Comparison of ENCODE assay signal across 8 cellular contexts in the genomic region with DNA sequence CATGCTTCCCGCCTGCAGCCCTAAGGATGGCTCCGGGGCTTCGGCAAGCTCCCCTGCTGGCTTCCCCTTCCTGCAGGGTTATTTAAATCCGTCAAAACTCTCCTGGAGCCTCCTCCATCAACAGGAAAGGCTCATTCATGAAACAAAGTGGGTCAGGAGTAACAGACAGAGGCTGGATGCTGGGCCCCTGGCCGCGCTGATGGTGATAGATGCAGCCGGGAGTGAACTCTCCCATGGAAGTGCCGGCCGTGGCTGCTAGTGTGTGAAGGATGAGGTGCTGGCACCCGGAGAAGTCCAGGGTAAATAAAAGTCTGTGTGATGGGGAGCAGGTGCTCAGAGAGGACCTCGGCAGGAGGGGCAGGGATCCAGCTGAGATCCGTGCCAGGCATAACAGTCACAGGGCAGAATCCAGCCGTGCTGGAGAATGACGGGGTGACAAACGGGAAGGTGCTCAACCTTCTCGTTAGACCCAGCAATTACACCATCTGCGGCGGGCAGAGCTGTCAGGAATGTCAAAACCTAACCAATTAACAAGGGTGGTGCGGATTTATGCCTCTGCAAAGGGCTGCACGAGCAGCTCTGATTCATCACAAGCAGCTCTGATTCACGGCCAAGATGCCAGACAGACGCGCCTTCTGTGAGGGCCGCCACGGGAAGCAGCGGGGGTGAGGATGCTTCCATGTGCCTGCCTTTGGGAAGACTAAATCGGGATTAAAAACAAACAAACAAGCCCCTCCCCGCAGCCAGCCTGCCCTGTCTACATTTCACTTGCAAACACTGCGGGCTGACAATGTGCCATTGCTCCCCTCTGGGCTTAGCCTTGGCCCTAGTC. TPM values are rescaled to one million over a fixed set of nuclear protein-coding genes. Genes with fewer than 3 reads are reported as not detected.
DNase-seq lines count a peak whose midpoint lies in the region; ATAC-seq and TF ChIP-seq lines count a peak whose summit lies in the region.

No MANE protein-coding gene starts in this region.

- peak overlapping the region; percentile 26 for H3K9ac ChIP-seq in NT2/D1 (ENCODE audit: insufficient read length, low read depth)

- peaks cover 5% of the 10 kb centered on the region for H3K27me3 ChIP-seq in NT2/D1 (ENCODE audit: insufficient read depth, insufficient read length)

- H3K9me3 ChIP-seq in NT2/D1 (ENCODE audit: insufficient read depth, low read length), result no peaks in the 10 kb centered on the region

- H3K27me3 Mint-ChIP-seq in activated T-cell treated with anti-CD3 and anti-CD28 coated beads, Interleukin-2, amount 50 U/mL, for 72 hours (ENCODE audit: low read depth), result no peaks in the 10 kb centered on the region
- no peaks in the 10 kb centered on the region for H3K27me3 Mint-ChIP-seq in activated T-cell treated with anti-CD3 and anti-CD28 coated beads, Interleukin-2, amount 50 U/mL, for 4 hours (ENCODE audit: low read depth)

- H3K4me1 ChIP-seq in NT2/D1 (ENCODE audit: insufficient read depth, insufficient read length), result peaks cover 4% of the 10 kb centered on the region

- TF ChIP-seq CTCF in foreskin fibroblast (IDR thresholded peaks at IDR 0.05; ENCODE audit: low read depth, low read length), result no peak

- ATAC-seq in activated T-cell treated with anti-CD3 and anti-CD28 coated beads, Interleukin-2, amount 50 U/mL, for 72 hours (replicated peaks in 1 of 2), result no peak
- no peak for ATAC-seq in activated T-cell treated with anti-CD3 and anti-CD28 coated beads, Interleukin-2, amount 50 U/mL, for 4 hours
- no peak for ATAC-seq in left lobe of liver
- ATAC-seq in HG02623 (IDR thresholded peaks at IDR 0.05; ENCODE audit: unreplicated experiment), result no peak

- H3K4me3 ChIP-seq in NT2/D1 (ENCODE audit: insufficient read length, low read depth), result no peak overlapping the region
- no peak overlapping the region for H3K4me3 ChIP-seq in foreskin fibroblast (ENCODE audit: low read depth in 1 of 2, low read length in 2 of 2)

- H3K36me3 Mint-ChIP-seq in activated T-cell treated with anti-CD3 and anti-CD28 coated beads, Interleukin-2, amount 50 U/mL, for 72 hours (ENCODE audit: insufficient read depth in 2 of 2), result peaks cover 12 to 25% of the 10 kb centered on the region in 2 donors
- H3K36me3 Mint-ChIP-seq in activated T-cell treated with anti-CD3 and anti-CD28 coated beads, Interleukin-2, amount 50 U/mL, for 4 hours (ENCODE audit: insufficient read depth), result peaks cover 15% of the 10 kb centered on the region

- no peak overlapping the region for H3K4me3 Mint-ChIP-seq in activated T-cell treated with anti-CD3 and anti-CD28 coated beads, Interleukin-2, amount 50 U/mL, for 72 hours
- H3K4me3 Mint-ChIP-seq in activated T-cell treated with anti-CD3 and anti-CD28 coated beads, Interleukin-2, amount 50 U/mL, for 4 hours, result no peak overlapping the region

- peaks cover 44% of the 10 kb centered on the region for H3K4me1 Mint-ChIP-seq in activated T-cell treated with anti-CD3 and anti-CD28 coated beads, Interleukin-2, amount 50 U/mL, for 72 hours (ENCODE audit: low read depth)
- peaks cover 62% of the 10 kb centered on the region for H3K4me1 Mint-ChIP-seq in activated T-cell treated with anti-CD3 and anti-CD28 coated beads, Interleukin-2, amount 50 U/mL, for 4 hours (ENCODE audit: low read depth)

- H3K9me3 Mint-ChIP-seq in activated T-cell treated with anti-CD3 and anti-CD28 coated beads, Interleukin-2, amount 50 U/mL, for 72 hours, result no peaks in the 10 kb centered on the region
- no peaks in the 10 kb centered on the region for H3K9me3 Mint-ChIP-seq in activated T-cell treated with anti-CD3 and anti-CD28 coated beads, Interleukin-2, amount 50 U/mL, for 4 hours

- no peak for DNase-seq in activated T-cell treated with anti-CD3 and anti-CD28 coated beads, Interleukin-2, amount 50 U/mL, for 72 hours
- DNase-seq in activated T-cell treated with anti-CD3 and anti-CD28 coated beads, Interleukin-2, amount 50 U/mL, for 4 hours, result no peak
- DNase-seq in NT2/D1 (ENCODE audit: low read depth, low spot score) (peak; percentile 28), foreskin fibroblast (peak; percentile 77 to 86), retina (peak; percentile 83), left lobe of liver (ENCODE audit: low spot score) (no peak)
- DNase-seq in stimulated activated CD4-positive, alpha-beta T cell treated with anti-CD3 and anti-CD28 coated beads, Interleukin-15, amount 100 ng/mL, for 24 hours, result no peak

- H3K36me3 ChIP-seq in NT2/D1 (ENCODE audit: insufficient read depth, insufficient read length, low read length), result no peaks in the 10 kb centered on the region

- H3K27ac Mint-ChIP-seq in activated T-cell treated with anti-CD3 and anti-CD28 coated beads, Interleukin-2, amount 50 U/mL, for 72 hours, result peak overlapping the region; percentile 58

RNA-seq across cellular contexts. Expression of gene SYNE3, which starts 55.6 kb away (rescaled TPM):
- 10 to 100 TPM; 59.9 to 66.2 TPM for total RNA-seq in activated T-cell treated with anti-CD3 and anti-CD28 coated beads, Interleukin-2, amount 50 U/mL, for 72 hours
- 10 to 100 TPM; 11.5 to 15.0 (median 12.9) TPM for total RNA-seq in activated T-cell treated with anti-CD3 and anti-CD28 coated beads, Interleukin-2, amount 50 U/mL, for 4 hours
- 13.6 TPM for total RNA-seq in left lobe of liver

Comparison
In these comparisons a context has a peak if more than half of its experiments do, and no peak if none do; other contexts are left out.
1. DNase-seq: peak in NT2/D1 (single experiment), foreskin fibroblast (2 of 2) and retina (single experiment); none in activated T-cell treated with anti-CD3 and anti-CD28 coated beads, Interleukin-2, amount 50 U/mL, for 72 hours (0 of 2), activated T-cell treated with anti-CD3 and anti-CD28 coated beads, Interleukin-2, amount 50 U/mL, for 4 hours (single experiment), stimulated activated CD4-positive, alpha-beta T cell treated with anti-CD3 and anti-CD28 coated beads, Interleukin-15, amount 100 ng/mL, for 24 hours (single experiment) and left lobe of liver (single experiment).